Comparison of ENCODE assay signal across 18 cellular contexts in the genomic region with DNA sequence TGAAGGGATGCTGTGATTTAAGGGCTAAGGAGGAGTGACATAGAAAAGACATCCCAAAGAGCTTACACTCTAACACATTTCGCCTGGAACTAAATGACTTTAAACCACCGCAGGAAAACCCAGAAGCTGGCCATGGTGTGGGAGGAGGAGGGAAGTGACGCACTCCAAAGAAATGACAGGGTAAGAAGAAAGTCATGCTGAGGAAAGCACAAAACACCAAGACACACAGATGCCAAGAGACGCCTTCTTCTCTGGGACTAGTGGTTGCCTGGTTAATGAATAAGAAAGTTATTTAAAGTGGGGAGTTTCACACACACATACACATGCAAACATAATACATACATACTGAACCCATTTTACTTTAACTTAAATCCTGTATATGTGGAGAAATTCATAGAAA.
DNase-seq lines count a peak whose midpoint lies in the region; ATAC-seq, FAIRE-seq and TF ChIP-seq lines count a peak whose summit lies in the region.
"Had no signal": no experiment of that assay in that cellular context is flagged by ENCODE, and none has a peak within 500 bp of the region (broad histone marks: within the 10 kb centered on the region; RNA-seq: fewer than 3 reads in every experiment).

No MANE protein-coding gene starts in this region.

- no peak overlapping the region for H3K27ac Mint-ChIP-seq in H9
- H3K27ac Mint-ChIP-seq: activated B cell treated with CpG ODN at 0.5 μM for 24 hours, naive B cell had no signal

- H4K91ac ChIP-seq in H9 (ENCODE audit: insufficient read length, low read depth, low read length) = no peak overlapping the region

- peak; percentile 52 for ATAC-seq in GM19452 (IDR thresholded peaks at IDR 0.05; ENCODE audit: unreplicated experiment)
- no peak for ATAC-seq in GM19455 (IDR thresholded peaks at IDR 0.05; ENCODE audit: unreplicated experiment)

- H3K4me1 Mint-ChIP-seq in H9 = peaks cover 24% of the 10 kb centered on the region in 2 experiments

- H2AK5ac ChIP-seq in H9 (ENCODE audit: insufficient read length, low read length) = no peak overlapping the region

- H3K9ac ChIP-seq in fibroblast of lung (ENCODE audit: insufficient read depth, low read length) = no peak overlapping the region
- no peak overlapping the region for H3K9ac ChIP-seq in H9 (ENCODE audit: extremely low read depth, insufficient read length, low read length)

- H2BK12ac ChIP-seq in H9 (ENCODE audit: insufficient read length, low read depth, low read length) = no peak overlapping the region

- H3K4me3 Mint-ChIP-seq in H9 = no peak overlapping the region
- H3K4me3 Mint-ChIP-seq: activated B cell treated with CpG ODN at 0.5 μM for 24 hours had no signal

- no peak overlapping the region for H3K56ac ChIP-seq in H9 (ENCODE audit: insufficient read length, low read depth, low read length)

- H3K36me3 Mint-ChIP-seq in H9 (ENCODE audit: insufficient read depth in 1 of 3, low read depth in 3 of 3) = no peaks in the 10 kb centered on the region
- H3K36me3 Mint-ChIP-seq: naive B cell had no signal

- H3K14ac ChIP-seq in H9 (ENCODE audit: insufficient read depth, low read length) = no peak overlapping the region

- no peak overlapping the region for H2BK120ac ChIP-seq in H9 (ENCODE audit: low read depth, low read length, poor library complexity, severe bottlenecking)

- H2BK5ac ChIP-seq in H9 (ENCODE audit: insufficient read length, low read length) = no peak overlapping the region

- no peak overlapping the region for H2BK15ac ChIP-seq in H9 (ENCODE audit: low read depth, low read length)

- H3K4ac ChIP-seq in H9 (ENCODE audit: low read depth, low read length) = no peak overlapping the region

- no peak overlapping the region for H3T11ph ChIP-seq in H9 (ENCODE audit: low read length)

- H3K27me3 Mint-ChIP-seq in H9 (ENCODE audit: low read depth) = no peaks in the 10 kb centered on the region; the same call in none of the 2 replicates

- no peak overlapping the region for H3K18ac ChIP-seq in H9 (ENCODE audit: insufficient read length, low read depth, low read length)

- H3K23me2 ChIP-seq in H9 (ENCODE audit: insufficient read length, low read depth, low read length, poor library complexity, severe bottlenecking) = peaks cover 6% of the 10 kb centered on the region

- H3K79me1 ChIP-seq in H9 (ENCODE audit: insufficient read depth, low read depth, low read length, poor library complexity, severe bottlenecking) = no peaks in the 10 kb centered on the region

- H4K5ac ChIP-seq in H9 (ENCODE audit: insufficient read length, low read depth, low read length) = no peak overlapping the region

- no peak overlapping the region for H3K27ac ChIP-seq in fibroblast of lung (ENCODE audit: insufficient read depth, low read length)
- no peak overlapping the region for H3K27ac ChIP-seq in H9 (ENCODE audit: insufficient read length, low read depth, low read length)
- H3K27ac ChIP-seq: SJSA1, tibial nerve had no signal

- H3K9me3 ChIP-seq in fibroblast of lung (ENCODE audit: control insufficient read depth, insufficient read depth, low read depth, low read length) = no peaks in the 10 kb centered on the region
- no peaks in the 10 kb centered on the region for H3K9me3 ChIP-seq in H9 (ENCODE audit: control insufficient read depth, low read depth, low read length)
- H3K9me3 ChIP-seq: tibial nerve had no signal

- H3K9me3 Mint-ChIP-seq in H9 = no peaks in the 10 kb centered on the region
- H3K9me3 Mint-ChIP-seq: activated B cell treated with CpG ODN at 0.5 μM for 24 hours had no signal

- H3K4me1 ChIP-seq in fibroblast of lung (ENCODE audit: control insufficient read depth, extremely low read depth, insufficient read depth, low read length) (no peaks in the 10 kb centered on the region), H9 (ENCODE audit: insufficient read depth, low read length) (peaks cover 5% of the 10 kb centered on the region; the same call in 1 of the 2 replicates)
- H3K4me1 ChIP-seq: SJSA1 had no signal

- H4K20me1 ChIP-seq in fibroblast of lung (ENCODE audit: control insufficient read depth, extremely low read depth, insufficient read depth, low read length) (no peaks in the 10 kb centered on the region), H9 (ENCODE audit: control insufficient read depth, insufficient read depth, insufficient read length) (no peaks in the 10 kb centered on the region)

- no peaks in the 10 kb centered on the region for H3K27me3 ChIP-seq in fibroblast of lung (ENCODE audit: control insufficient read depth, insufficient read depth, low read length)
- no peaks in the 10 kb centered on the region for H3K27me3 ChIP-seq in H9 (ENCODE audit: insufficient read depth, low read length)
- H3K27me3 ChIP-seq: tibial nerve had no signal

- no peak overlapping the region for H2AFZ ChIP-seq in fibroblast of lung (ENCODE audit: low read length)
- no peak overlapping the region for H2AFZ ChIP-seq in H9 (ENCODE audit: low read length)

- H2BK20ac ChIP-seq in H9 (ENCODE audit: low read depth, low read length, poor library complexity, severe bottlenecking) = no peak overlapping the region

- TF ChIP-seq CTCF in fibroblast of lung (conservative IDR thresholded peaks at IDR 0.05 in 1 of 2, IDR thresholded peaks at IDR 0.05 in 1 of 2; ENCODE audit: low read depth in 1 of 2, low read length in 2 of 2) (no peak), D721Med (IDR thresholded peaks at IDR 0.05; ENCODE audit: insufficient read depth, missing control alignments) (no peak), H9 (conservative IDR thresholded peaks at IDR 0.05) (no peak)

- H3K4me2 ChIP-seq in fibroblast of lung (ENCODE audit: extremely low read depth, insufficient read depth, low read length) (no peak overlapping the region), H9 (ENCODE audit: insufficient read depth, insufficient read length, low read length) (no peak overlapping the region)

- no peak overlapping the region for H3K23ac ChIP-seq in H9 (ENCODE audit: insufficient read length, low read depth, low read length)

- no peak overlapping the region for H4K8ac ChIP-seq in H9 (replicated peaks; ENCODE audit: insufficient read length, low read depth, low read length)

- H3K36me3 ChIP-seq in fibroblast of lung (ENCODE audit: control insufficient read depth, insufficient read depth, low read length) = no peaks in the 10 kb centered on the region
- H3K36me3 ChIP-seq: SJSA1, tibial nerve had no signal

- WGBS in H9 (ENCODE audit: extremely low coverage, insufficient read length, low lambda C conversion rate) = no CpG with 5 or more reads among the region's 4 CpGs

- no peak overlapping the region for H3K4me3 ChIP-seq in fibroblast of lung (replicated peaks in 1 of 4; ENCODE audit: control extremely low read depth in 1 of 4, insufficient read depth in 1 of 4, low read depth in 3 of 4, low read length in 4 of 4)
- H3K4me3 ChIP-seq: SJSA1, tibial nerve had no signal

- DNase-seq in A172 (ENCODE audit: low spot score) = peak; percentile 25
- peak; percentile 80 for DNase-seq in M059J (ENCODE audit: low read depth)
- DNase-seq in fibroblast of lung (ENCODE audit: low read depth in 2 of 2) = peak; percentile 35 to 92
- no peak for DNase-seq in DMS53 treated with DMSO at 0.1 percent for 48 hours (lab: John Stamatoyannopoulos, UW; ENCODE audit: unreplicated experiment)
- no peak for DNase-seq in D721Med (ENCODE audit: insufficient read length, low spot score)
- no peak for DNase-seq in H9
- DNase-seq: activated B cell treated with CpG ODN at 0.5 μM for 24 hours; activated T-cell treated with anti-CD3 and anti-CD28 coated beads, Interleukin-2, amount 50 U/mL, for 1 hour; AML-193; caudate nucleus; naive B cell; NCI-H1092; NCI-H526 treated with DMSO at 0.1 percent for 48 hours had no signal

- no peaks in the 10 kb centered on the region for H3K79me2 ChIP-seq in fibroblast of lung (ENCODE audit: control insufficient read depth, insufficient read depth, low read length)
- no peaks in the 10 kb centered on the region for H3K79me2 ChIP-seq in H9 (ENCODE audit: insufficient read depth, low read length)

- no peak for FAIRE-seq in D721Med (lab: Jason Lieb, UNC)
- FAIRE-seq: keratinocyte had no signal

Comparison
In these comparisons a context has a peak if more than half of its experiments do, and no peak if none do; other contexts are left out.
1. DNase-seq: peak in A172 (single experiment), M059J (single experiment) and fibroblast of lung (2 of 2); none in DMS53 treated with DMSO at 0.1 percent for 48 hours (single experiment), D721Med (single experiment) and H9 (single experiment).